ENCODE assay signal across 18 cellular contexts in genomic region chr13:41344358-41344757, GRCh38.
"Had no signal": no experiment of that assay in that cellular context is flagged by ENCODE, and none has a peak within 500 bp of the region (broad histone marks: within the 10 kb centered on the region; RNA-seq: fewer than 3 reads in every experiment).

No MANE protein-coding gene starts in this region.

- H3K9me3 Mint-ChIP-seq: activated naive CD4-positive, alpha-beta T cell treated with anti-CD3 and anti-CD28 coated beads, Interleukin-2, amount 50 U/mL, for 72 hours; activated T-helper 2 cell treated with anti-CD3 and anti-CD28 coated beads, Interferon-gamma antibody, Interleukin-2, Interleukin-4, amounts not matched to agents 10 μg/mL and 5 μg/mL and 100 μg/mL, durations not matched to agents 14 hours and 24 hours and 36 hours had no signal

- H3K27me3 Mint-ChIP-seq: brain had no signal

- H3K4me3 ChIP-seq: coronary artery, esophagus squamous epithelium, neural progenitor cell, pancreas, sigmoid colon, thyroid gland had no signal

- H3K4me1 Mint-ChIP-seq: brain, neural progenitor cell had no signal

- DNase-seq: activated CD4-positive, alpha-beta T cell treated with anti-CD3 and anti-CD28 coated beads, Interleukin-2, amount 50 U/mL, for 4 hours; activated T-cell treated with anti-CD3 and anti-CD28 coated beads for 4 hours; central memory CD4-positive, alpha-beta T cell; esophagus squamous epithelium; hypothalamus; mesenchymal stem cell; pancreas; sigmoid colon; stimulated activated CD4-positive, alpha-beta T cell treated with anti-CD3 and anti-CD28 coated beads, Interleukin-12 subunit alpha, Interleukin-12 subunit beta, amount 100 ng/mL, for 4 hours; stimulated activated CD4-positive, alpha-beta T cell treated with anti-CD3 and anti-CD28 coated beads, Interleukin-2, amount 100 ng/mL, for 24 hours; T-helper 9 cell; thyroid gland had no signal

- H3K27ac Mint-ChIP-seq: activated naive CD4-positive, alpha-beta T cell treated with anti-CD3 and anti-CD28 coated beads, Interleukin-2, amount 50 U/mL, for 72 hours; activated T-helper 2 cell treated with anti-CD3 and anti-CD28 coated beads, Interferon-gamma antibody, Interleukin-2, Interleukin-4, amounts not matched to agents 10 μg/mL and 5 μg/mL and 100 μg/mL, durations not matched to agents 14 hours and 24 hours and 36 hours; brain; neural progenitor cell had no signal

- H3K9ac ChIP-seq: neural progenitor cell had no signal

- ATAC-seq: activated CD4-positive, CD25-positive, alpha-beta regulatory T cell treated with anti-CD3 and anti-CD28 coated beads, Interleukin-2, amount 50 U/mL, for 24 hours; activated naive CD4-positive, alpha-beta T cell treated with anti-CD3 and anti-CD28 coated beads, Interleukin-2, amount 50 U/mL, for 72 hours; pancreas had no signal

- H3K4me2 ChIP-seq: neural progenitor cell had no signal

- H3K27ac ChIP-seq: coronary artery, esophagus squamous epithelium, neural progenitor cell, pancreas, sigmoid colon, thyroid gland had no signal

- H3K9me3 ChIP-seq: esophagus squamous epithelium, pancreas, sigmoid colon, thyroid gland had no signal

- H3K27me3 ChIP-seq: esophagus squamous epithelium, neural progenitor cell, pancreas, sigmoid colon, thyroid gland had no signal

- H3K4me1 ChIP-seq: neural progenitor cell, pancreas, sigmoid colon, thyroid gland had no signal

- H3K4me3 Mint-ChIP-seq: brain, neural progenitor cell had no signal
